26 cellular contexts compared by ENCODE assay signal in the genomic region with DNA sequence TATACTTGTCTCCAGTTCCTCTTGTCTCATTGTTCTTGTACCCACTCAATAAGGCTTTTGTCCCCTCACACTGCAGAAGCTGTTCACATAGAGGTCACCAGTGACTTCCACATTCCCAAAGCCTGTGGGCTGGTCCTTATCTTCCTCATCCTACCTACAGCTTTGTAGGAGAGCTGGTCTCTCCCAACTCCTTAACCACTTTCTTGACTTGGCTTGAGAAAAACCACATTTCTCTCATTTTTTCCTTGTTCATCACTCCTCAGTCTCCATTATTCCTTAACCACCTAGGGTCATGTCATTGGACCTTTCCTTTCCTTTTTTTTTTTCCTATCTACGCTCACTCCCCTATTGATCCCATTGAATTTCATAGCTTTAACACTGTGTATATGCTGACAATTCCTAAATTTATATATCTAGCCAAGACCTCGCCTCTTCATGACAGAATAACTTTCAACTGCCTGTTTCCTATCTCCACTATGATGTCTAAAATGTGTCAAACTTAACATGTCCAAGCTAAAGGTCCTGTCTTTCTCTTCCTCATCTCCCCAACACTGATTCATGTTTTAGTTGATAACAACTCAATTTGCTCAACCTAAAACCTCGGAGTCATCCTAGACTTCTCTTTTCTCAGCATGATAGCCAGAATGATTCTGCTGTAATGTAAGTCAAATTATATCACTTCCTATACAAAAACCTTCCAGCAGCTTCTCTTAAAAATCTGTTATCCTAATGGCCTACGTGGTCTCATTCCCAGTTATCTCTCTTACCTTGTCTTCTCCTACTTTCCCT. TPM values are rescaled to one million over a fixed set of nuclear protein-coding genes. Genes with fewer than 3 reads are reported as not detected.
DNase-seq lines count a peak whose midpoint lies in the region; TF ChIP-seq lines count a peak whose summit lies in the region.
"Had no signal": no experiment of that assay in that cellular context is flagged by ENCODE, and none has a peak within 500 bp of the region (broad histone marks: within the 10 kb centered on the region; RNA-seq: fewer than 3 reads in every experiment).

No MANE protein-coding gene starts in this region.

- H3K27ac ChIP-seq in spleen (peak overlapping the region in 6 of 8 donors; percentile 19 to 78 (median 51)), smooth muscle cell (ENCODE audit: low read depth) (no peak overlapping the region)
- H3K27ac ChIP-seq: HL-60, KMS-11, SK-N-MC had no signal

- H3K36me3 Mint-ChIP-seq in glutamatergic neuron (ENCODE audit: unreplicated experiment), result no peaks in the 10 kb centered on the region

- no peaks in the 10 kb centered on the region for H3F3A ChIP-seq in smooth muscle cell (ENCODE audit: low read depth)

- H3K27ac Mint-ChIP-seq in glutamatergic neuron (ENCODE audit: unreplicated experiment), result no peak overlapping the region
- H3K27ac Mint-ChIP-seq: CD8-positive, alpha-beta T cell; GM23338 had no signal

- no peak overlapping the region for H3K4me3 Mint-ChIP-seq in glutamatergic neuron (ENCODE audit: unreplicated experiment)
- H3K4me3 Mint-ChIP-seq: CD8-positive, alpha-beta T cell; GM23338 had no signal

- DNase-seq in NOMO-1 treated with DMSO at 0.1 percent for 48 hours (lab: John Stamatoyannopoulos, UW; ENCODE audit: unreplicated experiment) (peak; percentile 85), NOMO-1 treated with dmso at 0.1 percent for 144 hours (lab: John Stamatoyannopoulos, UW; ENCODE audit: unreplicated experiment) (no peak), OCI-M1 (lab: John Stamatoyannopoulos, UW) (peak; percentile 75), astrocyte of the hippocampus (ENCODE audit: low read depth, low spot score) (peak; percentile 34), spleen (no peak), smooth muscle cell (lab: John Stamatoyannopoulos, UW; ENCODE audit: unreplicated experiment) (no peak), NCI-H128 (lab: John Stamatoyannopoulos, UW; ENCODE audit: unreplicated experiment) (no peak), glutamatergic neuron (no peak)
- DNase-seq: 8988T; Calu3; CD8-positive, alpha-beta T cell; DMS153; NCI-H1092; NCI-H1436 treated with DMSO at 0.1 percent for 48 hours; NCI-H2029; NCI-H2227 treated with DMSO at 0.1 percent for 48 hours; NCI-H510A; NCI-H774; NK-92 treated with Interleukin-12 subunit alpha and Interleukin-12 subunit beta, amount 100 ng/mL, for 24 hours; Right ventricle myocardium superior had no signal

- H4K20me1 ChIP-seq in smooth muscle cell (ENCODE audit: low read depth), result peaks cover 8% of the 10 kb centered on the region
- H4K20me1 ChIP-seq: BLaER1 treated with 17β-estradiol and CSF1 and Interleukin-3, amounts not matched to agents 10 nM and 100 nM had no signal

- H3K9me3 Mint-ChIP-seq in glutamatergic neuron (ENCODE audit: unreplicated experiment), result no peaks in the 10 kb centered on the region
- H3K9me3 Mint-ChIP-seq: CD8-positive, alpha-beta T cell; GM23338 had no signal

- H2AFZ ChIP-seq in smooth muscle cell (ENCODE audit: low read depth), result no peak overlapping the region
- H2AFZ ChIP-seq: GM23338 had no signal

- no peaks in the 10 kb centered on the region for H3K27me3 Mint-ChIP-seq in glutamatergic neuron (ENCODE audit: unreplicated experiment)

- no peak overlapping the region for H3K4me2 ChIP-seq in smooth muscle cell
- H3K4me2 ChIP-seq: GM23338, KMS-11 had no signal

- H3K4me3 ChIP-seq in spleen, result no peak overlapping the region
- H3K4me3 ChIP-seq in smooth muscle cell, result no peak overlapping the region
- H3K4me3 ChIP-seq: BLaER1 treated with 17β-estradiol and CSF1 and Interleukin-3, amounts not matched to agents 10 nM and 100 nM; GM23338; HAP-1; SK-N-MC had no signal

- H3K4me1 Mint-ChIP-seq in glutamatergic neuron (ENCODE audit: low read depth, unreplicated experiment), result no peaks in the 10 kb centered on the region

- H3K9ac ChIP-seq in smooth muscle cell (ENCODE audit: low read depth), result no peak overlapping the region
- H3K9ac ChIP-seq: BLaER1 treated with 17β-estradiol and CSF1 and Interleukin-3, amounts not matched to agents 10 nM and 100 nM; KMS-11 had no signal

- H3K27me3 ChIP-seq in spleen (replicated peaks in 1 of 7), result no peaks in the 10 kb centered on the region
- no peaks in the 10 kb centered on the region for H3K27me3 ChIP-seq in smooth muscle cell (ENCODE audit: low read depth)
- H3K27me3 ChIP-seq: BLaER1 treated with 17β-estradiol and CSF1 and Interleukin-3, amounts not matched to agents 10 nM and 100 nM had no signal

- H3K79me2 ChIP-seq in smooth muscle cell (ENCODE audit: low read depth), result peaks cover 3% of the 10 kb centered on the region

- TF ChIP-seq CTCF in spleen (IDR thresholded peaks at IDR 0.05 in 8 of 11, conservative IDR thresholded peaks at IDR 0.05 in 3 of 11) (no peak), smooth muscle cell (IDR thresholded peaks at IDR 0.05; ENCODE audit: borderline replicate concordance, insufficient read depth, poor library complexity, severe bottlenecking) (no peak), glutamatergic neuron (IDR thresholded peaks at IDR 0.05; ENCODE audit: partially characterized antibody, unreplicated experiment) (no peak)

- H3K9me3 ChIP-seq in spleen (no peaks in the 10 kb centered on the region), smooth muscle cell (replicated peaks; ENCODE audit: low read depth) (no peaks in the 10 kb centered on the region)
- H3K9me3 ChIP-seq: BLaER1 treated with 17β-estradiol and CSF1 and Interleukin-3, amounts not matched to agents 10 nM and 100 nM; HAP-1 had no signal

- H3K36me3 ChIP-seq in spleen, result peaks cover 3 to 92% (median 41%) of the 10 kb centered on the region in 6 donors
- peaks cover 4% of the 10 kb centered on the region for H3K36me3 ChIP-seq in smooth muscle cell (ENCODE audit: low read depth)

- intact Hi-C loops in spleen (cut with DNase I; ENCODE audit: low total_unique reads), result no loop called here

- H3K4me1 ChIP-seq in spleen, result peaks cover 0 to 5% (median 0%) of the 10 kb centered on the region in 6 donors
- H3K4me1 ChIP-seq in smooth muscle cell (ENCODE audit: low read depth), result no peaks in the 10 kb centered on the region
- H3K4me1 ChIP-seq: HAP-1 had no signal

- 73 to 88% (median 77%) methylated on average over 4 of the region's 4 CpGs for WGBS in spleen, 5 donors
- 92% methylated on average over 4 of the region's 4 CpGs for WGBS in smooth muscle cell (ENCODE audit: low lambda C conversion rate)

- TF ChIP-seq POLR2A in spleen (IDR thresholded peaks at IDR 0.05), result no peak

RNA-seq across cellular contexts. Expression of a gene that starts 49.5 kb away (rescaled TPM):
- total RNA-seq in spleen (10 to 100 TPM; 27.0 to 37.0 (median 29.7) TPM), smooth muscle cell (16.9 and 20.2 TPM in 2 replicates), glutamatergic neuron (ENCODE audit: unreplicated experiment) (37.8 TPM)
- polyA plus RNA-seq in spleen (10 to 100 TPM; 13.4 to 16.5 (median 15.2) TPM), smooth muscle cell (21.4 and 24.5 TPM in 2 replicates)

RNA-seq across cellular contexts. Expression of a gene that starts 49.6 kb away (rescaled TPM):
- 10 to 100 TPM; 31.1 to 64.8 (median 49.4) TPM for total RNA-seq in spleen
- 10 to 100 TPM; 46.4 to 63.8 (median 62.4) TPM for polyA plus RNA-seq in spleen
- 115 and 119 TPM in 2 replicates for total RNA-seq in smooth muscle cell
- polyA plus RNA-seq in smooth muscle cell, result 93.8 and 114 TPM in 2 replicates
- total RNA-seq in glutamatergic neuron (ENCODE audit: unreplicated experiment), result 70.0 TPM

Comparison
In these comparisons a context has a peak if more than half of its experiments do, and no peak if none do; other contexts are left out.
1. DNase-seq: peak in NOMO-1 treated with DMSO at 0.1 percent for 48 hours (single experiment), OCI-M1 (single experiment) and astrocyte of the hippocampus (single experiment); none in NOMO-1 treated with dmso at 0.1 percent for 144 hours (single experiment), spleen (single experiment), smooth muscle cell (single experiment), NCI-H128 (single experiment) and glutamatergic neuron (single experiment).